Comparison of ENCODE assay signal across 8 cellular contexts in genomic region chr14:77181603-77182437, GRCh38. TPM values are rescaled to one million over a fixed set of nuclear protein-coding genes. Genes with fewer than 3 reads are reported as not detected.
A peak's percentile ranks its signal among the peaks of the same experiment; 100 is the strongest.
DNase-seq lines count a peak whose midpoint lies in the region; ATAC-seq, FAIRE-seq and TF ChIP-seq lines count a peak whose summit lies in the region.

TSS of gene TMEM63C (plus strand) at chr14:77181798. CDS start at chr14:77218814, 37,016 bp downstream.

- no peak for FAIRE-seq in frontal cortex (lab: Jason Lieb, UNC)

- H3K4me1 ChIP-seq in HUES64 (ENCODE audit: insufficient read depth, low read length), result peaks cover under 1% of the 10 kb centered on the region; the same call in 1 of the 2 replicates
- H3K4me1 ChIP-seq in NT2/D1 (ENCODE audit: insufficient read depth, insufficient read length), result peaks cover 9% of the 10 kb centered on the region
- no peaks in the 10 kb centered on the region for H3K4me1 ChIP-seq in upper lobe of right lung

- 1% methylated on average over 45 of the region's 46 CpGs for WGBS in HUES64

- TF ChIP-seq CTCF in upper lobe of right lung (IDR thresholded peaks at IDR 0.05), result no peak

- H3K27me3 Mint-ChIP-seq in activated T-cell treated with anti-CD3 and anti-CD28 coated beads, Interleukin-2, amount 50 U/mL, for 24 hours, result peaks cover 60% of the 10 kb centered on the region

- H3K36me3 ChIP-seq in HUES64 (ENCODE audit: insufficient read depth, low read length) (no peaks in the 10 kb centered on the region), NT2/D1 (ENCODE audit: insufficient read depth, insufficient read length, low read length) (no peaks in the 10 kb centered on the region), upper lobe of right lung (no peaks in the 10 kb centered on the region)

- peaks cover 22% of the 10 kb centered on the region for H3K4me1 Mint-ChIP-seq in activated T-cell treated with anti-CD3 and anti-CD28 coated beads, Interleukin-2, amount 50 U/mL, for 24 hours (ENCODE audit: low read depth)

- no peaks in the 10 kb centered on the region for H3K9me3 ChIP-seq in HUES64 (ENCODE audit: insufficient read depth, low read depth, low read length)
- no peaks in the 10 kb centered on the region for H3K9me3 ChIP-seq in NT2/D1 (ENCODE audit: insufficient read depth, low read length)
- no peaks in the 10 kb centered on the region for H3K9me3 ChIP-seq in upper lobe of right lung

- intact Hi-C loops in upper lobe of right lung (cut with DNase I), result no loop called here

- H3K27ac ChIP-seq in HUES64 (ENCODE audit: low read depth, low read length), result no peak within 1 kb of the TSS
- H3K27ac ChIP-seq in upper lobe of right lung, result no peak within 1 kb of the TSS

- H3K9me3 Mint-ChIP-seq in activated T-cell treated with anti-CD3 and anti-CD28 coated beads, Interleukin-2, amount 50 U/mL, for 24 hours, result no peaks in the 10 kb centered on the region

- peak; percentile 77 for DNase-seq in NT2/D1 (ENCODE audit: low read depth, low spot score)
- DNase-seq in activated T-cell treated with anti-CD3 and anti-CD28 coated beads, Interleukin-2, amount 50 U/mL, for 24 hours, result peak; percentile 76
- DNase-seq in frontal cortex (ENCODE audit: low spot score in 2 of 2), result peak; percentile 37 to 50
- DNase-seq in occipital lobe (lab: John Stamatoyannopoulos, UW), result peak; percentile 70
- DNase-seq in upper lobe of right lung, result no peak

- peak within 1 kb of the TSS; percentile 40 for H3K9ac ChIP-seq in HUES64 (ENCODE audit: low read depth, low read length)
- peak within 1 kb of the TSS; percentile 74 for H3K9ac ChIP-seq in NT2/D1 (ENCODE audit: insufficient read length, low read depth)

- H3K4me3 Mint-ChIP-seq in activated T-cell treated with anti-CD3 and anti-CD28 coated beads, Interleukin-2, amount 50 U/mL, for 24 hours, result peak within 1 kb of the TSS; percentile 74

- ATAC-seq in GM18868 (IDR thresholded peaks at IDR 0.05; ENCODE audit: unreplicated experiment) (peak; percentile 85), upper lobe of right lung (peak; percentile 55), GM18861 (IDR thresholded peaks at IDR 0.05; ENCODE audit: unreplicated experiment) (no peak)

- no peak within 1 kb of the TSS for H3K27ac Mint-ChIP-seq in activated T-cell treated with anti-CD3 and anti-CD28 coated beads, Interleukin-2, amount 50 U/mL, for 24 hours

- H3K4me3 ChIP-seq in HUES64 (ENCODE audit: low read length), result peak within 1 kb of the TSS; percentile 69
- peak within 1 kb of the TSS; percentile 57 for H3K4me3 ChIP-seq in NT2/D1 (ENCODE audit: insufficient read length, low read depth)
- H3K4me3 ChIP-seq in upper lobe of right lung, result peak within 1 kb of the TSS; percentile 36

- peaks cover 9% of the 10 kb centered on the region; the same call in 1 of the 2 replicates for H3K27me3 ChIP-seq in HUES64 (ENCODE audit: insufficient read depth, low read length)
- H3K27me3 ChIP-seq in NT2/D1 (ENCODE audit: insufficient read depth, insufficient read length), result no peaks in the 10 kb centered on the region
- H3K27me3 ChIP-seq in upper lobe of right lung, result peaks cover 46% of the 10 kb centered on the region

- no peaks in the 10 kb centered on the region for H3K36me3 Mint-ChIP-seq in activated T-cell treated with anti-CD3 and anti-CD28 coated beads, Interleukin-2, amount 50 U/mL, for 24 hours (ENCODE audit: low read depth)

RNA-seq across cellular contexts. Expression of gene TMEM63C, which starts in this region (rescaled TPM):
- 1.6 TPM for polyA plus RNA-seq in HUES64 (2013, experiment 1 of 2)
- polyA plus RNA-seq in HUES64 (2013, experiment 2 of 2), result 2.4 TPM
- total RNA-seq in frontal cortex, result 8.6 TPM
- 10.8 TPM for total RNA-seq in occipital lobe
- total RNA-seq in upper lobe of right lung, result 0.06 TPM

Comparison
In these comparisons a context has a peak if more than half of its experiments do, and no peak if none do; other contexts are left out.
1. Peak in ATAC-seq and H3K4me3 ChIP-seq in upper lobe of right lung; RNA of the gene not detected or under 1 TPM.